Comparison of ENCODE assay signal across 1 cellular context in the genomic region with DNA sequence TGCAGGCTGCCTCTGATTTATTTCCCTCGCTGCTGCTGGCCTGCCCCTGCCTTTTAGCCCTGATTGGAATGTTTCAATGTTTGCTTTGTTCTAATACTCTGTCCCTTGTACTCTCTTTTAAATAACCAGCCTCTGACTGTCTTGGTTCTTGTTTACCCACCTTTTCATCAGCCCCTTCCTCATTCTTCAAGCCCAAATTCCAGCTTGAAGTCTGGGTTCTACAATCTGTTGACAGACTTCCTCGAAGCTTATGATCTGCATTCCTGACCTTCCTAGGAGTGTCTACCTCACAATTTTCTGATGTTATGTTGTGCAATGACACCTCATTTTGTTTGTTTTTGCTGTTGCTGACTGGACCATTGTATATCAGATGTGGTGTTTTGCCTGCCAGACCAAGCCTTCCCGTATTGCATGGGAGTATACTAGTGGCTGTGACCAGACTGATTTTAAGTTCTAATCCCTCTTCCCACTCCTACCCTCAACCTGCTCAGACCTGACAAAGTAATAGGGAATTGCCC.
TF ChIP-seq lines count a peak whose summit lies in the region.

No MANE protein-coding gene starts in this region.

TF ChIP-seq in HepG2, 621 proteins besides CTCF, POLR2A, EP300 and RAD21 (continued from another document and continues in another):
- TF ChIP-seq AHDC1 (CRISPR knock-in tag; IDR thresholded peaks at IDR 0.05; ENCODE audit: borderline replicate concordance) = peak; percentile 98
- no peak for TF ChIP-seq SOX6 (IDR thresholded peaks at IDR 0.05)
- TF ChIP-seq SOX6 (CRISPR knock-in tag; IDR thresholded peaks at IDR 0.05) = peak; percentile 97
- peak; percentile 85 for TF ChIP-seq SMARCE1 (IDR thresholded peaks at IDR 0.05; ENCODE audit: borderline replicate concordance)
- peak; percentile 77 to 81; a peak in 3 of 4 replicates for TF ChIP-seq MAFK (conservative IDR thresholded peaks at IDR 0.05 in 1 of 2, IDR thresholded peaks at IDR 0.05 in 1 of 2; ENCODE audit: low read length in 2 of 2)
- peak; percentile 71 for TF ChIP-seq PHF5A (CRISPR knock-in tag; IDR thresholded peaks at IDR 0.05; ENCODE audit: low read depth, unreplicated experiment)
- TF ChIP-seq CREB3 (CRISPR knock-in tag; IDR thresholded peaks at IDR 0.05) = no peak
- TF ChIP-seq GABPB1 (CRISPR knock-in tag; IDR thresholded peaks at IDR 0.05) = no peak; the same call in 1 of the 2 replicates
- TF ChIP-seq ZC3H4 (CRISPR knock-in tag; IDR thresholded peaks at IDR 0.05; ENCODE audit: borderline replicate concordance) = no peak
- no peak for TF ChIP-seq RELA (CRISPR knock-in tag; IDR thresholded peaks at IDR 0.05)
- TF ChIP-seq JDP2 (CRISPR knock-in tag; IDR thresholded peaks at IDR 0.05; ENCODE audit: borderline replicate concordance) = no peak
- peak; percentile 24; the same call in 1 of the 2 replicates for TF ChIP-seq TFDP2 (CRISPR knock-in tag; IDR thresholded peaks at IDR 0.05)
- TF ChIP-seq JUND (CRISPR knock-in tag; IDR thresholded peaks at IDR 0.05) = peak; percentile 67; the same call in 1 of the 2 replicates
- TF ChIP-seq, protein P1, sequence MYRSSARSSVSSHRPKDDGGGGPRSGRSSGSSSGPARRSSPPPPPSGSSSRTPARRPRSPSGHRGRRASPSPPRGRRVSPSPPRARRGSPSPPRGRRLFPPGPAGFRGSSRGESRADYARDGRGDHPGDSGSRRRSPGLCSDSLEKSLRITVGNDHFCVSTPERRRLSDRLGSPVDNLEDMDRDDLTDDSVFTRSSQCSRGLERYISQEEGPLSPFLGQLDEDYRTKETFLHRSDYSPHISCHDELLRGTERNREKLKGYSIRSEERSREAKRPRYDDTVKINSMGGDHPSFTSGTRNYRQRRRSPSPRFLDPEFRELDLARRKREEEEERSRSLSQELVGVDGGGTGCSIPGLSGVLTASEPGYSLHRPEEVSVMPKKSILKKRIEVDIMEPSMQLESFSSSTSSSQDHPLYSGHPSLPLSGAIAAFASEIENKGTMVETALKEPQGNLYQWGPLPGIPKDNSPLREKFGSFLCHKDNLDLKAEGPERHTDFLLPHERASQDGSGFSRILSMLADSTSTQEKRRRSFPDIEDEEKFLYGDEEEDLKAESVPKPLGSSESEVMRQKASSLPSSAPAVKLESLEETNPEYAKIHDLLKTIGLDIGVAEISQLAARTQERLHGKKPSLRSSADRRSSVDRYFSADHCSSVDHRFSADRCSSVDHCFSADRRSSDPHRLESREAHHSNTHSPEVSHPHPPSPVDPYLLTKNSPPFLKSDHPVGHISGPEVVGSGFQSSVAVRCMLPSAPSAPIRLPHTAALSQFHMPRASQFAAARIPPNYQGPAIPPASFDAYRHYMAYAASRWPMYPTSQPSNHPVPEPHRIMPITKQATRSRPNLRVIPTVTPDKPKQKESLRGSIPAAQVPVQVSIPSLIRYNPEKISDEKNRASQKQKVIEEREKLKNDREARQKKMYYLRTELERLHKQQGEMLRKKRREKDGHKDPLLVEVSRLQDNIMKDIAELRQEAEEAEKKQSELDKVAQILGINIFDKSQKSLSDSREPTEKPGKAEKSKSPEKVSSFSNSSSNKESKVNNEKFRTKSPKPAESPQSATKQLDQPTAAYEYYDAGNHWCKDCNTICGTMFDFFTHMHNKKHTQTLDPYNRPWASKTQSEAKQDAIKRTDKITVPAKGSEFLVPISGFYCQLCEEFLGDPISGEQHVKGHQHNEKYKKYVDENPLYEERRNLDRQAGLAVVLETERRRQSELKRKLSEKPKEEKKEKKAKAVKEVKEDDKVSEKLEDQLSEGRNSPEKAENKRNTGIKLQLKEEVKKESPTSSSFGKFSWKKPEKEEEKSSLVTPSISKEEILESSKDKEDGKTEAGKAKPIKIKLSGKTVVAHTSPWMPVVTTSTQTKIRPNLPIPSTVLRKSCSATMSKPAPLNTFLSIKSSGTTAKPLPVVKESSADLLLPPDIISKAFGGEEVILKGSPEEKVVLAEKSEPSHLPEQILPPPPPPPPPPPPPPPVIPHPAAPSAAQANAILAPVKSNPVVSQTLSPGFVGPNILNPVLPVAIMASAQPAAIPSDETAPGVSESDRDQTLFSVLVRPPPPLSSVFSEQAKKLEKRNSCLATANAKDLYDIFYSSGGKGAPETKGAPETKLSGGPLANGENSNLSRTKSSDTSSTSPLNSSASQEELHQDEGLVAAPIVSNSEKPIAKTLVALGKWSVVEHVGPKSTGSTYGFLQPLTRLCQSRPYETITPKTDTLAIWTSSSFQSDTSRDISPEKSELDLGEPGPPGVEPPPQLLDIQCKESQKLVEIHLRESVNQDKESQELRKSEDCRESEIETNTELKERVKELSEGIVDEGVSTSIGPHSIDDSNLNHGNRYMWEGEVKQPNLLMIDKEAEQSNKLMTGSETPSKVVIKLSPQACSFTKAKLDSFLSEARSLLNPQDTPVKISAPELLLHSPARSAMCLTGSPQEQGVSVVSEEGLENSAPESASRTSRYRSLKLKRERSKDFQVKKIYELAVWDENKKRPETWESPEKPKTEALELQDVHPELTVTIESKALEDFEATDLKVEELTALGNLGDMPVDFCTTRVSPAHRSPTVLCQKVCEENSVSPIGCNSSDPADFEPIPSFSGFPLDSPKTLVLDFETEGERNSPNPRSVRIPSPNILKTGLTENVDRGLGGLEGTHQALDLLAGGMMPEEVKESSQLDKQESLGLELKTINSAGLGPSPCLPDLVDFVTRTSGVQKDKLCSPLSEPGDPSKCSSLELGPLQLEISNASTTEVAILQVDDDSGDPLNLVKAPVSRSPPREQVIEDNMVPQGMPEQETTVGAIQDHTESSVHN (CRISPR knock-in tag; IDR thresholded peaks at IDR 0.05) = no peak
- no peak for TF ChIP-seq ARID2 (CRISPR knock-in tag; IDR thresholded peaks at IDR 0.05; ENCODE audit: borderline replicate concordance)
- TF ChIP-seq HHEX (CRISPR knock-in tag; IDR thresholded peaks at IDR 0.05) = peak; percentile 82
- peak; percentile 64; the same call in 1 of the 2 replicates for TF ChIP-seq ZNF605 (CRISPR knock-in tag; IDR thresholded peaks at IDR 0.05)
- peak; percentile 81 for TF ChIP-seq PITX1 (CRISPR knock-in tag; IDR thresholded peaks at IDR 0.05)
- peak; percentile 89 for TF ChIP-seq JUN (CRISPR knock-in tag; IDR thresholded peaks at IDR 0.05)
- TF ChIP-seq ZNF430 (CRISPR knock-in tag; IDR thresholded peaks at IDR 0.05) = peak; percentile 54; the same call in 1 of the 2 replicates
- no peak for TF ChIP-seq TCF12 (IDR thresholded peaks at IDR 0.05)
- no peak for TF ChIP-seq TCF12 (CRISPR knock-in tag; IDR thresholded peaks at IDR 0.05)
- TF ChIP-seq ESRRA (CRISPR knock-in tag; IDR thresholded peaks at IDR 0.05; ENCODE audit: low read depth) = no peak
- no peak for TF ChIP-seq IRF1 (CRISPR knock-in tag; IDR thresholded peaks at IDR 0.05; ENCODE audit: low read depth)
- TF ChIP-seq, protein P2, sequence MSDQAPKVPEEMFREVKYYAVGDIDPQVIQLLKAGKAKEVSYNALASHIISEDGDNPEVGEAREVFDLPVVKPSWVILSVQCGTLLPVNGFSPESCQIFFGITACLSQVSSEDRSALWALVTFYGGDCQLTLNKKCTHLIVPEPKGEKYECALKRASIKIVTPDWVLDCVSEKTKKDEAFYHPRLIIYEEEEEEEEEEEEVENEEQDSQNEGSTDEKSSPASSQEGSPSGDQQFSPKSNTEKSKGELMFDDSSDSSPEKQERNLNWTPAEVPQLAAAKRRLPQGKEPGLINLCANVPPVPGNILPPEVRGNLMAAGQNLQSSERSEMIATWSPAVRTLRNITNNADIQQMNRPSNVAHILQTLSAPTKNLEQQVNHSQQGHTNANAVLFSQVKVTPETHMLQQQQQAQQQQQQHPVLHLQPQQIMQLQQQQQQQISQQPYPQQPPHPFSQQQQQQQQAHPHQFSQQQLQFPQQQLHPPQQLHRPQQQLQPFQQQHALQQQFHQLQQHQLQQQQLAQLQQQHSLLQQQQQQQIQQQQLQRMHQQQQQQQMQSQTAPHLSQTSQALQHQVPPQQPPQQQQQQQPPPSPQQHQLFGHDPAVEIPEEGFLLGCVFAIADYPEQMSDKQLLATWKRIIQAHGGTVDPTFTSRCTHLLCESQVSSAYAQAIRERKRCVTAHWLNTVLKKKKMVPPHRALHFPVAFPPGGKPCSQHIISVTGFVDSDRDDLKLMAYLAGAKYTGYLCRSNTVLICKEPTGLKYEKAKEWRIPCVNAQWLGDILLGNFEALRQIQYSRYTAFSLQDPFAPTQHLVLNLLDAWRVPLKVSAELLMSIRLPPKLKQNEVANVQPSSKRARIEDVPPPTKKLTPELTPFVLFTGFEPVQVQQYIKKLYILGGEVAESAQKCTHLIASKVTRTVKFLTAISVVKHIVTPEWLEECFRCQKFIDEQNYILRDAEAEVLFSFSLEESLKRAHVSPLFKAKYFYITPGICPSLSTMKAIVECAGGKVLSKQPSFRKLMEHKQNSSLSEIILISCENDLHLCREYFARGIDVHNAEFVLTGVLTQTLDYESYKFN (CRISPR knock-in tag; conservative IDR thresholded peaks at IDR 0.05) = peak; percentile 95
- no peak for TF ChIP-seq MATR3 (CRISPR knock-in tag; IDR thresholded peaks at IDR 0.05)
- TF ChIP-seq, protein P3, sequence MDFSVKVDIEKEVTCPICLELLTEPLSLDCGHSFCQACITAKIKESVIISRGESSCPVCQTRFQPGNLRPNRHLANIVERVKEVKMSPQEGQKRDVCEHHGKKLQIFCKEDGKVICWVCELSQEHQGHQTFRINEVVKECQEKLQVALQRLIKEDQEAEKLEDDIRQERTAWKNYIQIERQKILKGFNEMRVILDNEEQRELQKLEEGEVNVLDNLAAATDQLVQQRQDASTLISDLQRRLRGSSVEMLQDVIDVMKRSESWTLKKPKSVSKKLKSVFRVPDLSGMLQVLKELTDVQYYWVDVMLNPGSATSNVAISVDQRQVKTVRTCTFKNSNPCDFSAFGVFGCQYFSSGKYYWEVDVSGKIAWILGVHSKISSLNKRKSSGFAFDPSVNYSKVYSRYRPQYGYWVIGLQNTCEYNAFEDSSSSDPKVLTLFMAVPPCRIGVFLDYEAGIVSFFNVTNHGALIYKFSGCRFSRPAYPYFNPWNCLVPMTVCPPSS (IDR thresholded peaks at IDR 0.05) = no peak
- no peak for TF ChIP-seq ZBTB14 (CRISPR knock-in tag; IDR thresholded peaks at IDR 0.05)
- peak; percentile 87 for TF ChIP-seq POGZ (CRISPR knock-in tag; IDR thresholded peaks at IDR 0.05)
- no peak for TF ChIP-seq NR3C1 (CRISPR knock-in tag; IDR thresholded peaks at IDR 0.05)
- TF ChIP-seq ZSCAN29 (CRISPR knock-in tag; conservative IDR thresholded peaks at IDR 0.05) = peak; percentile 91
- TF ChIP-seq HDAC1 (CRISPR knock-in tag; IDR thresholded peaks at IDR 0.05) = peak; percentile 91
- TF ChIP-seq SMYD3 (CRISPR knock-in tag; IDR thresholded peaks at IDR 0.05) = peak; percentile 70; the same call in 1 of the 2 replicates
